26 cellular contexts compared by ENCODE assay signal in the genomic region with DNA sequence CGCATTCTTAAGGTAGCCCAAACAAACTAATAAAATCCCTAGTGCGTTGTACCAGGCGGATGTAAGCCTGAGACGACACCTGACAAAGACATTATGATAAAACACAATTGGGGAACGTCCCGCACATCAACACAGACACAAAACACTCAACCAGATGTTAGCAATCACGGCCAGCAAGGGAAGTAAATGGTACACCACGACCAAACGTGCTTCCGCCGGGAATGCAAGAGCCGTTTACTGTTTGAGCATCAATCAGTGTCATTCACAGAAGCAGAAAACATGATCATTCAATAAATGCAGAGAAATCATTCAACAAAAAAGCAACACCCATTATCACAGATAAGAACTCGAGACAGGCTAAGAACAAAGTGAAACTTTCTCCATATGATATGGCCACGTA. TPM values are rescaled to one million over a fixed set of nuclear protein-coding genes. Genes with fewer than 3 reads are reported as not detected.
DNase-seq lines count a peak whose midpoint lies in the region; ATAC-seq and TF ChIP-seq lines count a peak whose summit lies in the region.
"Had no signal": no experiment of that assay in that cellular context is flagged by ENCODE, and none has a peak within 500 bp of the region (broad histone marks: within the 10 kb centered on the region; RNA-seq: fewer than 3 reads in every experiment).

No MANE protein-coding gene starts in this region.

- peak overlapping the region; percentile 83 for H3K4me2 ChIP-seq in BLaER1
- H3K4me2 ChIP-seq: GM23338 had no signal

- H3K27me3 ChIP-seq in BLaER1 (no peaks in the 10 kb centered on the region), endodermal cell (ENCODE audit: control insufficient read depth, insufficient read depth, low read length, poor library complexity, severe bottlenecking) (no peaks in the 10 kb centered on the region)
- H3K27me3 ChIP-seq: colonic mucosa, upper lobe of left lung had no signal

- ATAC-seq in GM21619 (IDR thresholded peaks at IDR 0.05; ENCODE audit: unreplicated experiment), result no peak
- ATAC-seq in GM18868 (IDR thresholded peaks at IDR 0.05; ENCODE audit: unreplicated experiment), result no peak
- ATAC-seq: activated CD8-positive, alpha-beta memory T cell treated with anti-CD3 and anti-CD28 coated beads, Interleukin-2, amount 10 ng/mL, durations not matched to agents 7 days and 5 days had no signal

- H3K4me1 Mint-ChIP-seq in endodermal cell (peaks cover 48% of the 10 kb centered on the region), nephron progenitor cell (peaks cover 90% of the 10 kb centered on the region)

- no peaks in the 10 kb centered on the region for H3K27me3 Mint-ChIP-seq in endodermal cell (ENCODE audit: insufficient read depth)
- H3K27me3 Mint-ChIP-seq in nephron progenitor cell (ENCODE audit: low read depth, poor library complexity), result peaks cover 10% of the 10 kb centered on the region

- DNase-seq in HEK293T (ENCODE audit: extremely low spot score), result no peak
- no peak for DNase-seq in endodermal cell
- DNase-seq in nephron progenitor cell, result no peak
- DNase-seq in retina, result no peak
- DNase-seq in stimulated activated CD4-positive, alpha-beta T cell treated with anti-CD3 and anti-CD28 coated beads, Interleukin-4, amount 100 ng/mL, for 4 hours, result no peak
- DNase-seq: ACHN; activated CD8-positive, alpha-beta memory T cell treated with anti-CD3 and anti-CD28 coated beads, Interleukin-2, amount 10 ng/mL, durations not matched to agents 7 days and 5 days; activated naive CD4-positive, alpha-beta T cell; activated T-cell treated with anti-CD3 and anti-CD28 coated beads, Interleukin-2, amount 50 U/mL, for 48 hours; C1 segment of cervical spinal cord; Calu3; colonic mucosa; effector CD8-positive, alpha-beta T cell; mammary epithelial cell; NCI-H1092; NCI-H187; NCI-H524 treated with DMSO at 0.1 percent for 48 hours; SIG-M5; T1000; upper lobe of left lung had no signal

- H3K4me1 ChIP-seq in BLaER1 (peaks cover 99% of the 10 kb centered on the region), endodermal cell (ENCODE audit: control insufficient read depth, insufficient read depth, low read length) (peaks cover 50% of the 10 kb centered on the region)
- H3K4me1 ChIP-seq: colonic mucosa had no signal

- H4K20me1 ChIP-seq in BLaER1, result no peaks in the 10 kb centered on the region

- H3K9me3 ChIP-seq in BLaER1 (no peaks in the 10 kb centered on the region), endodermal cell (ENCODE audit: control insufficient read depth, low read length) (no peaks in the 10 kb centered on the region)
- H3K9me3 ChIP-seq: colonic mucosa, neutrophil, upper lobe of left lung had no signal

- no peak overlapping the region for H3K4me3 Mint-ChIP-seq in endodermal cell
- no peak overlapping the region for H3K4me3 Mint-ChIP-seq in nephron progenitor cell
- H3K4me3 Mint-ChIP-seq: activated CD8-positive, alpha-beta memory T cell treated with anti-CD3 and anti-CD28 coated beads, Interleukin-2, amount 10 ng/mL, durations not matched to agents 7 days and 5 days; GM23338 had no signal

- POLR2A ChIA-PET in HEK293T (lab: Yijun Ruan, JAX), result no interaction called here

- H3K27ac Mint-ChIP-seq in endodermal cell (peak overlapping the region; percentile 95), nephron progenitor cell (peak overlapping the region; percentile 66)
- H3K27ac Mint-ChIP-seq: activated CD8-positive, alpha-beta memory T cell treated with anti-CD3 and anti-CD28 coated beads, Interleukin-2, amount 10 ng/mL, durations not matched to agents 7 days and 5 days; GM23338 had no signal

- CTCF ChIA-PET in HEK293T (lab: Yijun Ruan, JAX), result no interaction called here

- no peak for TF ChIP-seq CTCF in endodermal cell (conservative IDR thresholded peaks at IDR 0.05)
- TF ChIP-seq CTCF in nephron progenitor cell (IDR thresholded peaks at IDR 0.05), result no peak

- H3K36me3 ChIP-seq in BLaER1 (no peaks in the 10 kb centered on the region), endodermal cell (ENCODE audit: control insufficient read depth, insufficient read depth, low read length) (no peaks in the 10 kb centered on the region)
- H3K36me3 ChIP-seq: colonic mucosa, neutrophil, upper lobe of left lung had no signal

- 76 to 94% methylated on average over 12 to 14 of the region's 14 CpGs for WGBS in endodermal cell (ENCODE audit: insufficient coverage in 1 of 2, insufficient read length in 1 of 2), 2 experiments

- H3K9me3 Mint-ChIP-seq in endodermal cell (no peaks in the 10 kb centered on the region), nephron progenitor cell (no peaks in the 10 kb centered on the region)
- H3K9me3 Mint-ChIP-seq: GM23338 had no signal

- H3K36me3 Mint-ChIP-seq in endodermal cell (ENCODE audit: low read depth) (no peaks in the 10 kb centered on the region), nephron progenitor cell (ENCODE audit: low read depth) (no peaks in the 10 kb centered on the region)
- H3K36me3 Mint-ChIP-seq: activated CD8-positive, alpha-beta memory T cell treated with anti-CD3 and anti-CD28 coated beads, Interleukin-2, amount 10 ng/mL, durations not matched to agents 7 days and 5 days had no signal

- H3K4me3 ChIP-seq in BLaER1 (no peak overlapping the region), endodermal cell (ENCODE audit: low read length) (no peak overlapping the region)
- H3K4me3 ChIP-seq: colonic mucosa, GM23338, skin epidermis, upper lobe of left lung had no signal

- no peak overlapping the region for H3K9ac ChIP-seq in BLaER1
- no peak overlapping the region for H3K9ac ChIP-seq in endodermal cell (ENCODE audit: extremely low read depth, low read length, poor library complexity, severe bottlenecking)

- H3K27ac ChIP-seq in BLaER1 (peak overlapping the region; percentile 58), endodermal cell (ENCODE audit: low read depth, low read length) (no peak overlapping the region)
- H3K27ac ChIP-seq: colonic mucosa, neutrophil had no signal

TF ChIP-seq in HEK293T, 16 proteins besides CTCF, POLR2A, EP300 and RAD21:
- no peak for TF ChIP-seq ARNT (IDR thresholded peaks at IDR 0.05)
- TF ChIP-seq, protein P1, sequence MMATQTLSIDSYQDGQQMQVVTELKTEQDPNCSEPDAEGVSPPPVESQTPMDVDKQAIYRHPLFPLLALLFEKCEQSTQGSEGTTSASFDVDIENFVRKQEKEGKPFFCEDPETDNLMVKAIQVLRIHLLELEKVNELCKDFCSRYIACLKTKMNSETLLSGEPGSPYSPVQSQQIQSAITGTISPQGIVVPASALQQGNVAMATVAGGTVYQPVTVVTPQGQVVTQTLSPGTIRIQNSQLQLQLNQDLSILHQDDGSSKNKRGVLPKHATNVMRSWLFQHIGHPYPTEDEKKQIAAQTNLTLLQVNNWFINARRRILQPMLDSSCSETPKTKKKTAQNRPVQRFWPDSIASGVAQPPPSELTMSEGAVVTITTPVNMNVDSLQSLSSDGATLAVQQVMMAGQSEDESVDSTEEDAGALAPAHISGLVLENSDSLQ (IDR thresholded peaks at IDR 0.05), result peak; percentile 66
- TF ChIP-seq BHLHE40 (IDR thresholded peaks at IDR 0.05; ENCODE audit: borderline replicate concordance), result no peak
- TF ChIP-seq L3MBTL2 (conservative IDR thresholded peaks at IDR 0.05), result no peak

RNA-seq across cellular contexts. Expression of a gene that starts 49.4 kb away (rescaled TPM):
- total RNA-seq in endodermal cell, result 100 to 1,000 TPM; 332 to 398 TPM
- polyA plus RNA-seq in endodermal cell (2013, experiment 1 of 2), result 216 TPM
- polyA plus RNA-seq in endodermal cell (2013, experiment 2 of 2), result 213 TPM
